In the genomic region with DNA sequence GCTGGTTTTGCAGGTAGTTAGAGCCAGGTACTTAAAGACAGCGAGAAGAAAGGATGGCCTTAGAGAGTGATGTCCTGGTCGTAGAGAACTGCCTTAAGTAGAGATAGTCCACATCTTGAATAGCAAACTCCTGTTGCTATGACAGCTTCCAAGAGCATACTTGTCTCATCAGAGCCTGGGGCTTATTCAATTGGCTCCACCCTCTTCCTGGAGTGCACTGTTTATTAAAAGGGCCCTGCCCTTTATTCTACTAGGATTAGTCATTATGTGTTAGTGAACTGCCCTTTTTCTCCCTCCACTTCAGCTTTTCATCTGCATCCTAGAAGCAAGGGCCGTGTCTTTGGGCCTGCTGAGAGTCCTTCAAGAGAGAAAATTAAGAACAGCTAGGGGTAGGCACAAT, we compare ENCODE assay signal across 10 cellular contexts.
DNase-seq lines count a peak whose midpoint lies in the region; ATAC-seq and TF ChIP-seq lines count a peak whose summit lies in the region.
"Had no signal": no experiment of that assay in that cellular context is flagged by ENCODE, and none has a peak within 500 bp of the region (broad histone marks: within the 10 kb centered on the region; RNA-seq: fewer than 3 reads in every experiment).

No MANE protein-coding gene starts in this region.

- H3K4me1 ChIP-seq in left lung (no peaks in the 10 kb centered on the region), vagina (no peaks in the 10 kb centered on the region)

- H3K36me3 ChIP-seq in left lung (no peaks in the 10 kb centered on the region), vagina (no peaks in the 10 kb centered on the region)

- H3K27me3 ChIP-seq in left lung (no peaks in the 10 kb centered on the region), vagina (no peaks in the 10 kb centered on the region)

- intact Hi-C loops in left lung (cut with DNase I) (no loop called here), vagina (cut with DNase I) (no loop called here)

- H3K27ac ChIP-seq in left lung (no peak overlapping the region), vagina (no peak overlapping the region)

- ATAC-seq in left lung, result peak; percentile 85
- ATAC-seq: T-cell had no signal

- no peak overlapping the region for H3K4me3 ChIP-seq in left lung
- no peak overlapping the region for H3K4me3 ChIP-seq in vagina

- no peak for TF ChIP-seq CTCF in left lung (IDR thresholded peaks at IDR 0.05)
- no peak for TF ChIP-seq CTCF in vagina (IDR thresholded peaks at IDR 0.05)

- TF ChIP-seq POLR2A in vagina (IDR thresholded peaks at IDR 0.05), result no peak

- DNase-seq in DMS53 (lab: John Stamatoyannopoulos, UW) (peak; percentile 82), HPDE6-E6E7 (ENCODE audit: extremely low spot score) (peak; percentile 77), amniotic stem cell (lab: John Stamatoyannopoulos, UW) (peak; percentile 22), left lung (no peak), SKM-1 treated with dmso at 0.1 percent for 144 hours (lab: John Stamatoyannopoulos, UW; ENCODE audit: unreplicated experiment) (no peak), HuH-7.5 (ENCODE audit: low spot score) (no peak), vagina (ENCODE audit: extremely low spot score in 2 of 2) (no peak)
- DNase-seq in activated CD4-positive, alpha-beta T cell treated with anti-CD3 and anti-CD28 coated beads for 1 hour, result no peak
- DNase-seq: NCI-H2171, T-cell had no signal

- H3K9me3 ChIP-seq in left lung, result peaks cover 0 to 4% of the 10 kb centered on the region in 2 donors
- H3K9me3 ChIP-seq in vagina, result peaks cover 5% of the 10 kb centered on the region

Comparison
In these comparisons a context has a peak if more than half of its experiments do, and no peak if none do; other contexts are left out.
1. DNase-seq: peak in DMS53 (single experiment), HPDE6-E6E7 (single experiment) and amniotic stem cell (single experiment); none in left lung (0 of 2), SKM-1 treated with dmso at 0.1 percent for 144 hours (single experiment), activated CD4-positive, alpha-beta T cell treated with anti-CD3 and anti-CD28 coated beads for 1 hour (single experiment), HuH-7.5 (single experiment) and vagina (0 of 2).